1 cellular context compared by ENCODE assay signal in genomic region chr7:155184923-155185322, GRCh38.
TF ChIP-seq lines count a peak whose summit lies in the region.

No MANE protein-coding gene starts in this region.

TF ChIP-seq in HEK293, 187 proteins besides CTCF, POLR2A, EP300 and RAD21 (continued from another document):
- peak; percentile 25 for TF ChIP-seq ZNF529 (tag by site-specific recombination; IDR thresholded peaks at IDR 0.05; ENCODE audit: insufficient replicate concordance)
- TF ChIP-seq ELK4 (IDR thresholded peaks at IDR 0.05; ENCODE audit: borderline replicate concordance, low read depth, low read length): no peak
- TF ChIP-seq ZNF433 (tag by site-specific recombination; IDR thresholded peaks at IDR 0.05; ENCODE audit: low read depth): no peak
- no peak for TF ChIP-seq ZNF362 (tag by site-specific recombination; IDR thresholded peaks at IDR 0.05)
- peak; percentile 59; the same call in 1 of the 2 replicates for TF ChIP-seq ZNF610 (tag by site-specific recombination; IDR thresholded peaks at IDR 0.05; ENCODE audit: borderline replicate concordance)
- TF ChIP-seq, protein P1, sequence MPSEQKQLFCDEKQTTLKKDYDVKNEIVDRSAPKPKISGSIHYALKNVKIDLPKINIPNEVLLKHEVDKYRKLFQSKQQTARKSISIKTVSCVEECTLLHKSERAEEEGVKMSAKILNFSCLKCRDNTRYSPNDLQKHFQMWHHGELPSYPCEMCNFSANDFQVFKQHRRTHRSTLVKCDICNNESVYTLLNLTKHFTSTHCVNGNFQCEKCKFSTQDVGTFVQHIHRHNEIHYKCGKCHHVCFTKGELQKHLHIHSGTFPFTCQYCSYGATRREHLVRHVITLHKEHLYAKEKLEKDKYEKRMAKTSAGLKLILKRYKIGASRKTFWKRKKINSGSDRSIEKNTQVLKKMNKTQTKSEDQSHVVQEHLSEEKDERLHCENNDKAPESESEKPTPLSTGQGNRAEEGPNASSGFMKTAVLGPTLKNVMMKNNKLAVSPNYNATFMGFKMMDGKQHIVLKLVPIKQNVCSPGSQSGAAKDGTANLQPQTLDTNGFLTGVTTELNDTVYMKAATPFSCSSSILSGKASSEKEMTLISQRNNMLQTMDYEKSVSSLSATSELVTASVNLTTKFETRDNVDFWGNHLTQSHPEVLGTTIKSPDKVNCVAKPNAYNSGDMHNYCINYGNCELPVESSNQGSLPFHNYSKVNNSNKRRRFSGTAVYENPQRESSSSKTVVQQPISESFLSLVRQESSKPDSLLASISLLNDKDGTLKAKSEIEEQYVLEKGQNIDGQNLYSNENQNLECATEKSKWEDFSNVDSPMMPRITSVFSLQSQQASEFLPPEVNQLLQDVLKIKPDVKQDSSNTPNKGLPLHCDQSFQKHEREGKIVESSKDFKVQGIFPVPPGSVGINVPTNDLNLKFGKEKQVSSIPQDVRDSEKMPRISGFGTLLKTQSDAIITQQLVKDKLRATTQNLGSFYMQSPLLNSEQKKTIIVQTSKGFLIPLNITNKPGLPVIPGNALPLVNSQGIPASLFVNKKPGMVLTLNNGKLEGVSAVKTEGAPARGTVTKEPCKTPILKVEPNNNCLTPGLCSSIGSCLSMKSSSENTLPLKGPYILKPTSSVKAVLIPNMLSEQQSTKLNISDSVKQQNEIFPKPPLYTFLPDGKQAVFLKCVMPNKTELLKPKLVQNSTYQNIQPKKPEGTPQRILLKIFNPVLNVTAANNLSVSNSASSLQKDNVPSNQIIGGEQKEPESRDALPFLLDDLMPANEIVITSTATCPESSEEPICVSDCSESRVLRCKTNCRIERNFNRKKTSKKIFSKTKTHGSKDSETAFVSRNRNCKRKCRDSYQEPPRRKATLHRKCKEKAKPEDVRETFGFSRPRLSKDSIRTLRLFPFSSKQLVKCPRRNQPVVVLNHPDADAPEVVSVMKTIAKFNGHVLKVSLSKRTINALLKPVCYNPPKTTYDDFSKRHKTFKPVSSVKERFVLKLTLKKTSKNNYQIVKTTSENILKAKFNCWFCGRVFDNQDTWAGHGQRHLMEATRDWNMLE (tag by site-specific recombination; conservative IDR thresholded peaks at IDR 0.05; ENCODE audit: low read depth): 0 out of 2 replicates have a peak, but pooled peaks have one; percentile 23
- no peak for TF ChIP-seq ZNF214 (tag by site-specific recombination; IDR thresholded peaks at IDR 0.05; ENCODE audit: borderline replicate concordance)
- TF ChIP-seq ZNF510 (tag by site-specific recombination; IDR thresholded peaks at IDR 0.05; ENCODE audit: insufficient replicate concordance): peak; percentile 35
- TF ChIP-seq OSR2 (tag by site-specific recombination; IDR thresholded peaks at IDR 0.05): no peak
- peak; percentile 85 for TF ChIP-seq SETDB1 (IDR thresholded peaks at IDR 0.05; ENCODE audit: insufficient read length, low read length)
- TF ChIP-seq TRIM28 (IDR thresholded peaks at IDR 0.05; ENCODE audit: borderline replicate concordance, low read length): peak; percentile 99
- no peak for TF ChIP-seq ZNF580 (tag by site-specific recombination; IDR thresholded peaks at IDR 0.05)
- 0 out of 2 replicates have a peak, but pooled peaks have one; percentile 81 for TF ChIP-seq ZNF626 (tag by site-specific recombination; IDR thresholded peaks at IDR 0.05)
- 0 out of 2 replicates have a peak, but pooled peaks have one; percentile 4 for TF ChIP-seq ZNF140 (tag by site-specific recombination; IDR thresholded peaks at IDR 0.05)
- no peak for TF ChIP-seq ZNF664 (tag by site-specific recombination; IDR thresholded peaks at IDR 0.05)
